Comparison of ENCODE assay signal across 20 cellular contexts in genomic region chr12:79360936-79361335, GRCh38.
"Had no signal": no experiment of that assay in that cellular context is flagged by ENCODE, and none has a peak within 500 bp of the region (broad histone marks: within the 10 kb centered on the region; RNA-seq: fewer than 3 reads in every experiment).

No MANE protein-coding gene starts in this region.

- H3K27me3 ChIP-seq: left lung, neural progenitor cell, sigmoid colon, suprapubic skin, tibial nerve had no signal

- H3K4me3 ChIP-seq: left lung, lower lobe of right lung, neural progenitor cell, sigmoid colon, suprapubic skin, tibial nerve had no signal

- H3K4me2 ChIP-seq: neural progenitor cell had no signal

- H3K9me3 ChIP-seq: left lung, lower lobe of right lung, sigmoid colon, suprapubic skin, tibial nerve had no signal

- H3K9ac ChIP-seq: neural progenitor cell had no signal

- H3K4me1 ChIP-seq: left lung, lower lobe of right lung, neural progenitor cell, suprapubic skin, tibial nerve had no signal

- H3K27ac ChIP-seq: left lung, lower lobe of right lung, neural progenitor cell, sigmoid colon, suprapubic skin, tibial nerve had no signal

- H3K36me3 ChIP-seq: left lung, lower lobe of right lung, neural progenitor cell, sigmoid colon, suprapubic skin, tibial nerve had no signal

- DNase-seq: activated CD4-positive, alpha-beta T cell treated with anti-CD3 and anti-CD28 coated beads for 36 hours; activated CD4-positive, CD25-positive, alpha-beta regulatory T cell; activated effector memory CD4-positive, alpha-beta T cell treated with Interleukin-2 at 50 U/mL for 16 hours; activated naive CD4-positive, alpha-beta T cell treated with Interleukin-2 at 50 U/mL for 16 hours; amniotic stem cell; foreskin melanocyte; left lung; lower lobe of right lung; mesenchymal stem cell; natural killer cell; sigmoid colon; small intestine; stimulated activated CD4-positive, alpha-beta T cell treated with anti-CD3 and anti-CD28 coated beads, Interleukin-1b, Interleukin-23, amount 100 ng/mL, for 48 hours; stimulated activated CD4-positive, alpha-beta T cell treated with anti-CD3 and anti-CD28 coated beads, Interleukin-4, amount 100 ng/mL, for 4 hours; stimulated activated CD8-positive, alpha-beta memory T cell treated with anti-CD3 and anti-CD28 coated beads, Interleukin-4, amount 100 ng/mL, for 48 hours; stimulated activated naive CD4-positive, alpha-beta T cell had no signal

- ATAC-seq: activated CD4-positive, alpha-beta T cell treated with anti-CD3 and anti-CD28 coated beads for 36 hours; esophagus mucosa; left lung; natural killer cell had no signal

- H2AFZ ChIP-seq: neural progenitor cell had no signal
